Comparison of ENCODE assay signal across 1 cellular context in genomic region chr2:122707224-122707824, GRCh38.
TF ChIP-seq lines count a peak whose summit lies in the region.

No MANE protein-coding gene starts in this region.

TF ChIP-seq in GM12878, 131 proteins besides CTCF, POLR2A, EP300 and RAD21 (continued from another document):
- TF ChIP-seq SRF (IDR thresholded peaks at IDR 0.05; ENCODE audit: low read depth in 2 of 2, low read length in 2 of 2) (no peak), CHD2 (IDR thresholded peaks at IDR 0.05; ENCODE audit: borderline replicate concordance, low read depth, low read length) (no peak), BMI1 (IDR thresholded peaks at IDR 0.05; ENCODE audit: borderline replicate concordance) (peak; percentile 85), KLF5 (IDR thresholded peaks at IDR 0.05; ENCODE audit: partially characterized antibody) (no peak), RCOR1 (conservative IDR thresholded peaks at IDR 0.05; ENCODE audit: low read depth, low read length) (no peak), MEF2A (IDR thresholded peaks at IDR 0.05; ENCODE audit: insufficient read depth, low read depth, low read length) (no peak; the same call in 1 of the 2 replicates), GABPA (IDR thresholded peaks at IDR 0.05; ENCODE audit: low read depth) (peak; percentile 37; the same call in 1 of the 2 replicates), PML (IDR thresholded peaks at IDR 0.05; ENCODE audit: low read length) (no peak), POLR2AphosphoS2 (IDR thresholded peaks at IDR 0.05; ENCODE audit: low read depth, low read length) (no peak), ZNF384 (IDR thresholded peaks at IDR 0.05; ENCODE audit: borderline replicate concordance, low read depth, low read length) (no peak), TCF7 (IDR thresholded peaks at IDR 0.05; ENCODE audit: borderline replicate concordance) (no peak), SMAD1 (IDR thresholded peaks at IDR 0.05; ENCODE audit: low read depth, partially characterized antibody) (no peak), NR2F1 (conservative IDR thresholded peaks at IDR 0.05) (0 out of 2 replicates have a peak, but pooled peaks have one; percentile 5), CREM (IDR thresholded peaks at IDR 0.05; ENCODE audit: low read depth) (peak; percentile 69), POU2F2 (IDR thresholded peaks at IDR 0.05; ENCODE audit: borderline replicate concordance, low read depth, low read length) (peak; percentile 39; the same call in 1 of the 3 replicates), RUNX3 (IDR thresholded peaks at IDR 0.05; ENCODE audit: low read length) (peak; percentile 44; the same call in 1 of the 2 replicates), MYB (IDR thresholded peaks at IDR 0.05; ENCODE audit: borderline replicate concordance, low read depth, low read length) (peak; percentile 85), JUND (IDR thresholded peaks at IDR 0.05; ENCODE audit: low read depth, low read length) (no peak), REST (IDR thresholded peaks at IDR 0.05; ENCODE audit: low read depth, low read length) (no peak), BRCA1 (IDR thresholded peaks at IDR 0.05; ENCODE audit: low read depth, low read length) (no peak), CEBPB (IDR thresholded peaks at IDR 0.05; ENCODE audit: borderline replicate concordance in 1 of 2, low read depth in 2 of 2, low read length in 2 of 2) (no peak), EZH2 (IDR thresholded peaks at IDR 0.05; ENCODE audit: borderline replicate concordance, control insufficient read depth, low read depth, low read length) (no peak), DPF2 (IDR thresholded peaks at IDR 0.05) (0 out of 2 replicates have a peak, but pooled peaks have one; percentile 16), NFXL1 (IDR thresholded peaks at IDR 0.05; ENCODE audit: borderline replicate concordance) (no peak), TBL1XR1 (IDR thresholded peaks at IDR 0.05; ENCODE audit: low read depth, low read length) (no peak), ESRRA (IDR thresholded peaks at IDR 0.05; ENCODE audit: low read length) (no peak), NBN (IDR thresholded peaks at IDR 0.05) (0 out of 2 replicates have a peak, but pooled peaks have one; percentile 41), MTA3 (IDR thresholded peaks at IDR 0.05; ENCODE audit: borderline replicate concordance, low read length) (no peak), ZBED1 (IDR thresholded peaks at IDR 0.05; ENCODE audit: borderline replicate concordance) (peak; percentile 31; the same call in 1 of the 2 replicates), HDAC6 (IDR thresholded peaks at IDR 0.05; ENCODE audit: unreplicated experiment) (no peak), SUZ12 (IDR thresholded peaks at IDR 0.05; ENCODE audit: unreplicated experiment) (no peak), CHD4 (IDR thresholded peaks at IDR 0.05) (no peak), BCL11A (IDR thresholded peaks at IDR 0.05; ENCODE audit: low read depth, low read length) (peak; percentile 66; the same call in 1 of the 2 replicates), BHLHE40 (IDR thresholded peaks at IDR 0.05; ENCODE audit: borderline replicate concordance in 1 of 2, low read depth in 2 of 2, low read length in 1 of 2) (0 out of 4 replicates have a peak, but pooled peaks of 1 of the 2 experiments have one; percentile 8)
- TF ChIP-seq, protein P1, sequence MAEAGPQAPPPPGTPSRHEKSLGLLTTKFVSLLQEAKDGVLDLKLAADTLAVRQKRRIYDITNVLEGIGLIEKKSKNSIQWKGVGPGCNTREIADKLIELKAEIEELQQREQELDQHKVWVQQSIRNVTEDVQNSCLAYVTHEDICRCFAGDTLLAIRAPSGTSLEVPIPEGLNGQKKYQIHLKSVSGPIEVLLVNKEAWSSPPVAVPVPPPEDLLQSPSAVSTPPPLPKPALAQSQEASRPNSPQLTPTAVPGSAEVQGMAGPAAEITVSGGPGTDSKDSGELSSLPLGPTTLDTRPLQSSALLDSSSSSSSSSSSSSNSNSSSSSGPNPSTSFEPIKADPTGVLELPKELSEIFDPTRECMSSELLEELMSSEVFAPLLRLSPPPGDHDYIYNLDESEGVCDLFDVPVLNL (IDR thresholded peaks at IDR 0.05; ENCODE audit: low read depth, low read length), result no peak
- TF ChIP-seq, protein P2, sequence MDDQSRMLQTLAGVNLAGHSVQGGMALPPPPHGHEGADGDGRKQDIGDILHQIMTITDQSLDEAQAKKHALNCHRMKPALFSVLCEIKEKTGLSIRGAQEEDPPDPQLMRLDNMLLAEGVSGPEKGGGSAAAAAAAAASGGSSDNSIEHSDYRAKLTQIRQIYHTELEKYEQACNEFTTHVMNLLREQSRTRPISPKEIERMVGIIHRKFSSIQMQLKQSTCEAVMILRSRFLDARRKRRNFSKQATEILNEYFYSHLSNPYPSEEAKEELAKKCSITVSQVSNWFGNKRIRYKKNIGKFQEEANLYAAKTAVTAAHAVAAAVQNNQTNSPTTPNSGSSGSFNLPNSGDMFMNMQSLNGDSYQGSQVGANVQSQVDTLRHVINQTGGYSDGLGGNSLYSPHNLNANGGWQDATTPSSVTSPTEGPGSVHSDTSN (IDR thresholded peaks at IDR 0.05; ENCODE audit: insufficient replicate concordance, low read depth, low read length), result peak; percentile 6
- TF ChIP-seq, protein P3, sequence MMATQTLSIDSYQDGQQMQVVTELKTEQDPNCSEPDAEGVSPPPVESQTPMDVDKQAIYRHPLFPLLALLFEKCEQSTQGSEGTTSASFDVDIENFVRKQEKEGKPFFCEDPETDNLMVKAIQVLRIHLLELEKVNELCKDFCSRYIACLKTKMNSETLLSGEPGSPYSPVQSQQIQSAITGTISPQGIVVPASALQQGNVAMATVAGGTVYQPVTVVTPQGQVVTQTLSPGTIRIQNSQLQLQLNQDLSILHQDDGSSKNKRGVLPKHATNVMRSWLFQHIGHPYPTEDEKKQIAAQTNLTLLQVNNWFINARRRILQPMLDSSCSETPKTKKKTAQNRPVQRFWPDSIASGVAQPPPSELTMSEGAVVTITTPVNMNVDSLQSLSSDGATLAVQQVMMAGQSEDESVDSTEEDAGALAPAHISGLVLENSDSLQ (IDR thresholded peaks at IDR 0.05), result peak; percentile 54; the same call in 1 of the 2 replicates
- TF ChIP-seq, protein P4, sequence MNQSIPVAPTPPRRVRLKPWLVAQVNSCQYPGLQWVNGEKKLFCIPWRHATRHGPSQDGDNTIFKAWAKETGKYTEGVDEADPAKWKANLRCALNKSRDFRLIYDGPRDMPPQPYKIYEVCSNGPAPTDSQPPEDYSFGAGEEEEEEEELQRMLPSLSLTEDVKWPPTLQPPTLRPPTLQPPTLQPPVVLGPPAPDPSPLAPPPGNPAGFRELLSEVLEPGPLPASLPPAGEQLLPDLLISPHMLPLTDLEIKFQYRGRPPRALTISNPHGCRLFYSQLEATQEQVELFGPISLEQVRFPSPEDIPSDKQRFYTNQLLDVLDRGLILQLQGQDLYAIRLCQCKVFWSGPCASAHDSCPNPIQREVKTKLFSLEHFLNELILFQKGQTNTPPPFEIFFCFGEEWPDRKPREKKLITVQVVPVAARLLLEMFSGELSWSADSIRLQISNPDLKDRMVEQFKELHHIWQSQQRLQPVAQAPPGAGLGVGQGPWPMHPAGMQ (IDR thresholded peaks at IDR 0.05; ENCODE audit: borderline replicate concordance), result no peak
- TF ChIP-seq, protein P5, sequence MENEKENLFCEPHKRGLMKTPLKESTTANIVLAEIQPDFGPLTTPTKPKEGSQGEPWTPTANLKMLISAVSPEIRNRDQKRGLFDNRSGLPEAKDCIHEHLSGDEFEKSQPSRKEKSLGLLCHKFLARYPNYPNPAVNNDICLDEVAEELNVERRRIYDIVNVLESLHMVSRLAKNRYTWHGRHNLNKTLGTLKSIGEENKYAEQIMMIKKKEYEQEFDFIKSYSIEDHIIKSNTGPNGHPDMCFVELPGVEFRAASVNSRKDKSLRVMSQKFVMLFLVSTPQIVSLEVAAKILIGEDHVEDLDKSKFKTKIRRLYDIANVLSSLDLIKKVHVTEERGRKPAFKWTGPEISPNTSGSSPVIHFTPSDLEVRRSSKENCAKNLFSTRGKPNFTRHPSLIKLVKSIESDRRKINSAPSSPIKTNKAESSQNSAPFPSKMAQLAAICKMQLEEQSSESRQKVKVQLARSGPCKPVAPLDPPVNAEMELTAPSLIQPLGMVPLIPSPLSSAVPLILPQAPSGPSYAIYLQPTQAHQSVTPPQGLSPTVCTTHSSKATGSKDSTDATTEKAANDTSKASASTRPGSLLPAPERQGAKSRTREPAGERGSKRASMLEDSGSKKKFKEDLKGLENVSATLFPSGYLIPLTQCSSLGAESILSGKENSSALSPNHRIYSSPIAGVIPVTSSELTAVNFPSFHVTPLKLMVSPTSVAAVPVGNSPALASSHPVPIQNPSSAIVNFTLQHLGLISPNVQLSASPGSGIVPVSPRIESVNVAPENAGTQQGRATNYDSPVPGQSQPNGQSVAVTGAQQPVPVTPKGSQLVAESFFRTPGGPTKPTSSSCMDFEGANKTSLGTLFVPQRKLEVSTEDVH (IDR thresholded peaks at IDR 0.05; ENCODE audit: low read depth, partially characterized antibody), result no peak
- TF ChIP-seq, protein P6, sequence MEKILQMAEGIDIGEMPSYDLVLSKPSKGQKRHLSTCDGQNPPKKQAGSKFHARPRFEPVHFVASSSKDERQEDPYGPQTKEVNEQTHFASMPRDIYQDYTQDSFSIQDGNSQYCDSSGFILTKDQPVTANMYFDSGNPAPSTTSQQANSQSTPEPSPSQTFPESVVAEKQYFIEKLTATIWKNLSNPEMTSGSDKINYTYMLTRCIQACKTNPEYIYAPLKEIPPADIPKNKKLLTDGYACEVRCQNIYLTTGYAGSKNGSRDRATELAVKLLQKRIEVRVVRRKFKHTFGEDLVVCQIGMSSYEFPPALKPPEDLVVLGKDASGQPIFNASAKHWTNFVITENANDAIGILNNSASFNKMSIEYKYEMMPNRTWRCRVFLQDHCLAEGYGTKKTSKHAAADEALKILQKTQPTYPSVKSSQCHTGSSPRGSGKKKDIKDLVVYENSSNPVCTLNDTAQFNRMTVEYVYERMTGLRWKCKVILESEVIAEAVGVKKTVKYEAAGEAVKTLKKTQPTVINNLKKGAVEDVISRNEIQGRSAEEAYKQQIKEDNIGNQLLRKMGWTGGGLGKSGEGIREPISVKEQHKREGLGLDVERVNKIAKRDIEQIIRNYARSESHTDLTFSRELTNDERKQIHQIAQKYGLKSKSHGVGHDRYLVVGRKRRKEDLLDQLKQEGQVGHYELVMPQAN (conservative IDR thresholded peaks at IDR 0.05), result no peak
- TF ChIP-seq, protein P7, sequence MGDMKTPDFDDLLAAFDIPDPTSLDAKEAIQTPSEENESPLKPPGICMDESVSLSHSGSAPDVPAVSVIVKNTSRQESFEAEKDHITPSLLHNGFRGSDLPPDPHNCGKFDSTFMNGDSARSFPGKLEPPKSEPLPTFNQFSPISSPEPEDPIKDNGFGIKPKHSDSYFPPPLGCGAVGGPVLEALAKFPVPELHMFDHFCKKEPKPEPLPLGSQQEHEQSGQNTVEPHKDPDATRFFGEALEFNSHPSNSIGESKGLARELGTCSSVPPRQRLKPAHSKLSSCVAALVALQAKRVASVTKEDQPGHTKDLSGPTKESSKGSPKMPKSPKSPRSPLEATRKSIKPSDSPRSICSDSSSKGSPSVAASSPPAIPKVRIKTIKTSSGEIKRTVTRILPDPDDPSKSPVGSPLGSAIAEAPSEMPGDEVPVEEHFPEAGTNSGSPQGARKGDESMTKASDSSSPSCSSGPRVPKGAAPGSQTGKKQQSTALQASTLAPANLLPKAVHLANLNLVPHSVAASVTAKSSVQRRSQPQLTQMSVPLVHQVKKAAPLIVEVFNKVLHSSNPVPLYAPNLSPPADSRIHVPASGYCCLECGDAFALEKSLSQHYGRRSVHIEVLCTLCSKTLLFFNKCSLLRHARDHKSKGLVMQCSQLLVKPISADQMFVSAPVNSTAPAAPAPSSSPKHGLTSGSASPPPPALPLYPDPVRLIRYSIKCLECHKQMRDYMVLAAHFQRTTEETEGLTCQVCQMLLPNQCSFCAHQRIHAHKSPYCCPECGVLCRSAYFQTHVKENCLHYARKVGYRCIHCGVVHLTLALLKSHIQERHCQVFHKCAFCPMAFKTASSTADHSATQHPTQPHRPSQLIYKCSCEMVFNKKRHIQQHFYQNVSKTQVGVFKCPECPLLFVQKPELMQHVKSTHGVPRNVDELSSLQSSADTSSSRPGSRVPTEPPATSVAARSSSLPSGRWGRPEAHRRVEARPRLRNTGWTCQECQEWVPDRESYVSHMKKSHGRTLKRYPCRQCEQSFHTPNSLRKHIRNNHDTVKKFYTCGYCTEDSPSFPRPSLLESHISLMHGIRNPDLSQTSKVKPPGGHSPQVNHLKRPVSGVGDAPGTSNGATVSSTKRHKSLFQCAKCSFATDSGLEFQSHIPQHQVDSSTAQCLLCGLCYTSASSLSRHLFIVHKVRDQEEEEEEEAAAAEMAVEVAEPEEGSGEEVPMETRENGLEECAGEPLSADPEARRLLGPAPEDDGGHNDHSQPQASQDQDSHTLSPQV (IDR thresholded peaks at IDR 0.05), result peak; percentile 83
